In genomic region chrX:153146288-153146687, GRCh38 we compare ENCODE assay signal across 7 cellular contexts. TPM values are rescaled to one million over a fixed set of nuclear protein-coding genes. Genes with fewer than 3 reads are reported as not detected.
"Had no signal": no experiment of that assay in that cellular context is flagged by ENCODE, and none has a peak within 500 bp of the region (broad histone marks: within the 10 kb centered on the region; RNA-seq: fewer than 3 reads in every experiment).

No MANE protein-coding gene starts in this region.

RNA-seq across cellular contexts. Expression of gene MAGEA1, which starts 32.8 kb away (rescaled TPM):
- total RNA-seq: activated B cell treated with CpG ODN at 0.5 μM for 24 hours; activated CD4-positive, alpha-beta memory T cell treated with anti-CD3 and anti-CD28 coated beads for 36 hours; activated T-cell treated with anti-CD3 and anti-CD28 coated beads, Interleukin-2, amount 50 U/mL, for 4 hours; cerebellum; SJSA1; T-cell; T-helper 17 cell had no signal
